In the genomic region with DNA sequence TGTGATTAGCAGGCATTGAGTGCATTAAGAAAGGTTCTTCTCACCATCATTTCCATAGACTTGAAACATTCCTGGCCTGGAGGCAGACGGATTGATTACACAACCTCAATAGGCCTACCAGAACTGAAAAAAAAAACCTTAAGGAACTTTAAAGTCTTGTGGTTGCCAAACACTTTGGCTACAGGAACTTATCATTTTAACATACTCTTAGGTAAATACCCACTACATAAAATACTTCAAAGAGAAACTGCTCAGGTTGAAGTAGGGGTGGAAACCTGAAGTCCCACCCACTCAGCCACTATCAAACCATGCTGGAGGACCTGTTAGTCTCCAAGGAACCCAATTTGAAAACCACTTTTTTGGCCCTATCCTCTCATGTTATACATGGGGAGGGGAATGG, we compare ENCODE assay signal across 28 cellular contexts. TPM values are rescaled to one million over a fixed set of nuclear protein-coding genes. Genes with fewer than 3 reads are reported as not detected.
"Had no signal": no experiment of that assay in that cellular context is flagged by ENCODE, and none has a peak within 500 bp of the region (broad histone marks: within the 10 kb centered on the region; RNA-seq: fewer than 3 reads in every experiment).

No MANE protein-coding gene starts in this region.

- H3K4me3 Mint-ChIP-seq: dendritic cell treated with granulocyte-macrophage colony-stimulating factor and Interleukin-4, amounts not matched to agents 40 ng/mL and 50 ng/mL, for 4 days; endodermal cell; memory B cell; mesothelial cell of epicardium; natural killer cell; neural crest cell had no signal

- H3K36me3 Mint-ChIP-seq: memory B cell, mesothelial cell of epicardium, natural killer cell had no signal

- H3K4me3 ChIP-seq: gastrocnemius medialis, heart right ventricle, right atrium auricular region, sigmoid colon, skin epidermis, stomach, thoracic aorta, transverse colon had no signal

- FAIRE-seq: colon, endothelial cell of umbilical vein, islet of Langerhans, urothelium cell line had no signal

- ATAC-seq: gastrocnemius medialis, heart right ventricle, natural killer cell had no signal

- H3K27ac Mint-ChIP-seq: dendritic cell treated with granulocyte-macrophage colony-stimulating factor and Interleukin-4, amounts not matched to agents 40 ng/mL and 50 ng/mL, for 4 days; endodermal cell; memory B cell; mesothelial cell of epicardium; natural killer cell had no signal

- DNase-seq: endodermal cell; gastrocnemius medialis; heart right ventricle; hypothalamus; kidney glomerular epithelial cell; natural killer cell; posterior cingulate gyrus; sigmoid colon; stimulated activated naive CD4-positive, alpha-beta T cell; stomach; substantia nigra; transverse colon had no signal

- H3K27me3 Mint-ChIP-seq: dendritic cell treated with granulocyte-macrophage colony-stimulating factor and Interleukin-4, amounts not matched to agents 40 ng/mL and 50 ng/mL, for 4 days had no signal

- H3K9me3 Mint-ChIP-seq: dendritic cell treated with granulocyte-macrophage colony-stimulating factor and Interleukin-4, amounts not matched to agents 40 ng/mL and 50 ng/mL, for 4 days; memory B cell; mesothelial cell of epicardium; natural killer cell; neural crest cell had no signal

- H3K4me1 Mint-ChIP-seq: endodermal cell had no signal

RNA-seq across cellular contexts. Expression of gene HMGB4, which starts 22.4 kb away (rescaled TPM):
- total RNA-seq: endodermal cell, endothelial cell of umbilical vein, gastrocnemius medialis, heart right ventricle, lower leg skin, mesothelial cell of epicardium, mucosa of gallbladder, myocyte, natural killer cell, neural crest cell, osteocyte, pulmonary artery endothelial cell, right atrium auricular region, sigmoid colon, stomach, thoracic aorta, transverse colon had no signal
